ENCODE assay signal across 20 cellular contexts in the genomic region with DNA sequence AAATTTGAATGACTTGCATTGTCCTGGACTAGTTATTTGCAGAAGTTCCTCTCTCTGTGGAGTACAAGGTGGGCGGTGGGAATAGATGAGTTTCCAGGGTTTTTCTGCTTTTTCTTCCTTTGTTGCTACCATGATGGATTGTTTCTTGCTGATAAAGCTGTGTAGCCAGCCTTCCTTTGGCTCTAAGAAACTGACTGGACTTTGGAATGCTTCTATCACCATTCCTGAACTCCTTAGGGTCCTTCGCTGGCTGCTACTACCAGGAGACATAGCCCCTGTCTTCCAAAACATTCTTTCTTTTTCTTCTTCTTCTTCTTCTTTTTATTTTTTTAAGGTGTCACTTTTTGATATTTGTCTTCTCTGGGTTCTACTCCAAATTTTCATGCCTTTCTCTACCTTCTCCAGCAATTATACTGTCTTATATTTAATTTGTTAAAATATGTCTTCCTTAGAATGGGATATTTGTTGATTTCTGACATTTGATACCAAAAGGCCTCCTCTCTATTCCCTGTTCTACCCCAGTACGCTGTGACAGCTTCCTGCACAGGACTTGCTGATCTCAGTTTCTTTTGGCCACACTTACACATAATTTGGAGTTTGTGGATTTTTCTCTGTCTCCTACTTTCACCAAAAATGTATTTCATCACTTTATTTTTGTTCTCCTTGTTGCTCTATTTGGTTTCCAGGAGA.
A peak's percentile ranks its signal among the peaks of the same experiment; 100 is the strongest.
DNase-seq lines count a peak whose midpoint lies in the region; ATAC-seq, FAIRE-seq and TF ChIP-seq lines count a peak whose summit lies in the region.
"Had no signal": no experiment of that assay in that cellular context is flagged by ENCODE, and none has a peak within 500 bp of the region (broad histone marks: within the 10 kb centered on the region; RNA-seq: fewer than 3 reads in every experiment).

No MANE protein-coding gene starts in this region.

- no peak for ATAC-seq in HG02852 (IDR thresholded peaks at IDR 0.05; ENCODE audit: unreplicated experiment)

- H3K9me3 Mint-ChIP-seq in nephron progenitor cell (peaks cover 19% of the 10 kb centered on the region), type B pancreatic cell (no peaks in the 10 kb centered on the region), immature natural killer cell (peaks cover 0 to 7% (median 0%) of the 10 kb centered on the region in 6 donors)

- H3K36me3 ChIP-seq in adipocyte (ENCODE audit: control insufficient read depth, insufficient read depth, low read length, severe bottlenecking), result no peaks in the 10 kb centered on the region
- H3K36me3 ChIP-seq: SJCRH30 had no signal

- TF ChIP-seq CTCF in nephron progenitor cell (IDR thresholded peaks at IDR 0.05) (no peak), type B pancreatic cell (conservative IDR thresholded peaks at IDR 0.05) (no peak)

- H3K4me1 ChIP-seq in adipocyte (ENCODE audit: control insufficient read depth, insufficient read depth, low read length), result peaks cover 22% of the 10 kb centered on the region
- H3K4me1 ChIP-seq: SJCRH30 had no signal

- no peaks in the 10 kb centered on the region for H3K36me3 Mint-ChIP-seq in nephron progenitor cell (ENCODE audit: low read depth)
- H3K36me3 Mint-ChIP-seq in type B pancreatic cell, result no peaks in the 10 kb centered on the region
- H3K36me3 Mint-ChIP-seq in immature natural killer cell, result no peaks in the 10 kb centered on the region

- no peaks in the 10 kb centered on the region for H3K9me3 ChIP-seq in adipocyte (ENCODE audit: control insufficient read depth, low read length)
- H3K9me3 ChIP-seq: SJCRH30 had no signal

- peak overlapping the region; percentile 46 for H3K9ac ChIP-seq in adipocyte (ENCODE audit: low read length)

- H3K4me1 Mint-ChIP-seq in nephron progenitor cell, result peaks cover 23% of the 10 kb centered on the region
- peaks cover 7% of the 10 kb centered on the region for H3K4me1 Mint-ChIP-seq in type B pancreatic cell (ENCODE audit: unreplicated experiment)
- H3K4me1 Mint-ChIP-seq in immature natural killer cell, result no peaks in the 10 kb centered on the region

- no peak overlapping the region for H3K4me3 Mint-ChIP-seq in nephron progenitor cell
- H3K4me3 Mint-ChIP-seq in type B pancreatic cell, result no peak overlapping the region
- H3K4me3 Mint-ChIP-seq in immature natural killer cell, result no peak overlapping the region
- H3K4me3 Mint-ChIP-seq: CD4-positive, alpha-beta T cell; HFFc6 had no signal

- peak overlapping the region; percentile 29 for H3K4me3 ChIP-seq in adipocyte (ENCODE audit: low read length)
- H3K4me3 ChIP-seq: K562, SJCRH30 had no signal

- no peak for DNase-seq in GM18507 (ENCODE audit: extremely low spot score, insufficient read length, low read depth)
- DNase-seq in adipocyte (ENCODE audit: low read depth), result no peak
- DNase-seq in nephron progenitor cell, result no peak
- no peak for DNase-seq in type B pancreatic cell (ENCODE audit: extremely low spot score, unreplicated experiment)
- DNase-seq in immature natural killer cell, result no peak
- no peak for DNase-seq in iPS-NIHi11 (ENCODE audit: low spot score)
- DNase-seq: CD4-positive, alpha-beta T cell; DMS 273 treated with DMSO at 0.1 percent for 48 hours; DMS79 treated with DMSO at 0.1 percent for 48 hours; MM.1S; NCI-H1048; NCI-H1436; NCI-H187 treated with DMSO at 0.1 percent for 48 hours; NCI-H2107; NCI-H2227 treated with DMSO at 0.1 percent for 48 hours had no signal

- H3K27me3 ChIP-seq in adipocyte (replicated peaks; ENCODE audit: control insufficient read depth, insufficient read depth, low read length), result no peaks in the 10 kb centered on the region
- H3K27me3 ChIP-seq: SJCRH30 had no signal

- H3K27ac Mint-ChIP-seq in nephron progenitor cell (peak overlapping the region; percentile 10), type B pancreatic cell (peak overlapping the region; percentile 19), immature natural killer cell (no peak overlapping the region)
- H3K27ac Mint-ChIP-seq: CD4-positive, alpha-beta T cell; HFFc6 had no signal

- H3K27me3 Mint-ChIP-seq in nephron progenitor cell (ENCODE audit: low read depth, poor library complexity), result no peaks in the 10 kb centered on the region
- H3K27me3 Mint-ChIP-seq in type B pancreatic cell, result peaks cover 2% of the 10 kb centered on the region
- H3K27me3 Mint-ChIP-seq in immature natural killer cell (ENCODE audit: low read depth in 3 of 3), result peaks cover 0 to 2% (median 0%) of the 10 kb centered on the region in 3 donors
- H3K27me3 Mint-ChIP-seq: CD4-positive, alpha-beta T cell had no signal

- peak; percentile 12 for FAIRE-seq in GM18507 (lab: Jason Lieb, UNC)
- FAIRE-seq: RCC 7860 had no signal

Comparison
In these comparisons a context has a peak if more than half of its experiments do, and no peak if none do; other contexts are left out.
1. H3K27ac Mint-ChIP-seq: peak in nephron progenitor cell (single experiment) and type B pancreatic cell (single experiment); none in immature natural killer cell (0 of 6).